ENCODE assay signal across 1 cellular context in the genomic region with DNA sequence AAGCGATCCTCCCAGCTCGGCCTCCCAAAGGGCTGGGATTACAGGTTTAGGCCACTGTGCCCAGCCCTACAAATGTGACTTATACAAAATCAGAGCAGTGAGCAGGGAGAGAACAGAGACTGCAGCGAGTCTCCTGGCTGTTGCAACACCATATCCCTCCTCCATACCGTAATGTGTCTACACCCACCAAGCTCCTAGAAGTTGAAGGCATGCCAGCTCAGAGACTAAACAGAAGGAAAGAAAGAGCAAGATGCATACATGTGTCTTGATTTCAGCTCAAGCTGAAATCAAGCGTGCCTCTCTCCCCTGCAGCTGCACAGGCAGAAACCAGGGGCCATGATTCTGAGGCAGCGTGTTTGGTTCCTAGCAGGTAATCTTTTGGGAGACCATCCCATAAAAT.
A peak's percentile ranks its signal among the peaks of the same experiment; 100 is the strongest.
TF ChIP-seq lines count a peak whose summit lies in the region.

No MANE protein-coding gene starts in this region.

TF ChIP-seq in IMR-90, 13 proteins besides CTCF, POLR2A, EP300 and RAD21 (continued from another document):
- no peak for TF ChIP-seq NFE2L2 (IDR thresholded peaks at IDR 0.05; ENCODE audit: low read depth, low read length)
- TF ChIP-seq RFX5 (IDR thresholded peaks at IDR 0.05; ENCODE audit: low read depth, low read length): no peak
- TF ChIP-seq, protein P1, sequence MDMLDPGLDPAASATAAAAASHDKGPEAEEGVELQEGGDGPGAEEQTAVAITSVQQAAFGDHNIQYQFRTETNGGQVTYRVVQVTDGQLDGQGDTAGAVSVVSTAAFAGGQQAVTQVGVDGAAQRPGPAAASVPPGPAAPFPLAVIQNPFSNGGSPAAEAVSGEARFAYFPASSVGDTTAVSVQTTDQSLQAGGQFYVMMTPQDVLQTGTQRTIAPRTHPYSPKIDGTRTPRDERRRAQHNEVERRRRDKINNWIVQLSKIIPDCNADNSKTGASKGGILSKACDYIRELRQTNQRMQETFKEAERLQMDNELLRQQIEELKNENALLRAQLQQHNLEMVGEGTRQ (IDR thresholded peaks at IDR 0.05; ENCODE audit: low read depth, low read length): no peak
- TF ChIP-seq MAZ (IDR thresholded peaks at IDR 0.05; ENCODE audit: borderline replicate concordance, low read depth, low read length): peak; percentile 16; the same call in 1 of the 2 replicates
- TF ChIP-seq MXI1 (IDR thresholded peaks at IDR 0.05; ENCODE audit: borderline replicate concordance, low read depth, low read length): peak; percentile 88
- no peak for TF ChIP-seq BHLHE40 (IDR thresholded peaks at IDR 0.05; ENCODE audit: low read depth, low read length)
TF ChIP-seq in IMR-90: peak in this region for 3.
